ENCODE assay signal across 19 cellular contexts in the genomic region with DNA sequence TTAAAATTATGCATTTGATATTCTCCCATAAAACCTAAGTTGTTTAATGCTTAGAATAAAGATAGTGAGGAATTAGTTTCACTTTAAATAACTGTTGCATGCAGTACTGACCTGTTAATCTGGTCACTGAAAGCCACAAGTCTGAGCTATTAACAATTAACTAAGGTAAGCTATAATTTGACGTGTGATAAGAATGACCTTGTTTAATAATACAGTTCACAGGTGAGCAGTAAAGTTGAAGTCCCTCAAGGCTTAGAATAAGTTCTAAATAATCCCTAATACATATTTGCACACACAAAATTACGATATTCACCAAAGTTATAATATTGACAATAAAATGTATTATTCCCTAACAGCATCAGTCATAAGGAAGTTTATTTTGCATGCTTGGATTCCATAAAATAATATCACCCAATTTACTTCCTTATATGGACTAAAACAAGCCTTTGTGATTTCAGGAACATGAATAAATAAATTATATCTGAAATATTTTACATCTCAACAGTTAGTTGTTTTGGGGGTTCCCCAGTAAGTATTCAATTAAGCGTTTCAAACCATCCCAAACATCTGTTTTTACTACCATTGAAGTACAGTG.
DNase-seq lines count a peak whose midpoint lies in the region; ATAC-seq, FAIRE-seq and TF ChIP-seq lines count a peak whose summit lies in the region.
"Had no signal": no experiment of that assay in that cellular context is flagged by ENCODE, and none has a peak within 500 bp of the region (broad histone marks: within the 10 kb centered on the region; RNA-seq: fewer than 3 reads in every experiment).

No MANE protein-coding gene starts in this region.

- H3K27me3 ChIP-seq in MG63 = peaks cover 9% of the 10 kb centered on the region; the same call in 1 of the 2 replicates
- H3K27me3 ChIP-seq: BLaER1 had no signal

- ATAC-seq in A549 (no peak), mucosa of descending colon (peak; percentile 78), HG02798 (IDR thresholded peaks at IDR 0.05; ENCODE audit: poor library complexity, unreplicated experiment) (no peak), HG02759 (IDR thresholded peaks at IDR 0.05; ENCODE audit: unreplicated experiment) (no peak)
- ATAC-seq: CD8-positive, alpha-beta T cell; GM23338; HCT116; SK-N-SH treated with all-trans-retinoic acid at 6 μM for 48 hours had no signal

- no peak for TF ChIP-seq EP300 in A549 (IDR thresholded peaks at IDR 0.05)

- no peak for TF ChIP-seq RAD21 in A549 (conservative IDR thresholded peaks at IDR 0.05 in 1 of 2, IDR thresholded peaks at IDR 0.05 in 1 of 2)

- peak overlapping the region; percentile 29; the same call in 2 of the 3 replicates for H3K4me3 ChIP-seq in A549
- 0 out of 2 replicates have a peak overlapping the region, but pooled peaks have one; percentile 7 for H3K4me3 ChIP-seq in MG63
- peak overlapping the region; percentile 32 for H3K4me3 ChIP-seq in epithelial cell of proximal tubule (ENCODE audit: low read depth, low read length)
- no peak overlapping the region for H3K4me3 ChIP-seq in mucosa of descending colon
- H3K4me3 ChIP-seq: BLaER1, GM23338 had no signal

- WGBS in A549 (ENCODE audit: missing lambda C conversion rate) = 12% methylated on average over 3 of the region's 3 CpGs

- no peaks in the 10 kb centered on the region for H3K4me1 ChIP-seq in A549
- no peaks in the 10 kb centered on the region for H3K4me1 ChIP-seq in mucosa of descending colon (ENCODE audit: low read depth)
- H3K4me1 ChIP-seq: BLaER1 had no signal

- intact Hi-C loops in mucosa of descending colon (cut with DNase I, micrococcal nuclease) = no loop called here

- H3K36me3 ChIP-seq in MG63 = no peaks in the 10 kb centered on the region
- no peaks in the 10 kb centered on the region for H3K36me3 ChIP-seq in mucosa of descending colon (ENCODE audit: low read depth)
- H3K36me3 ChIP-seq: BLaER1 had no signal

- H3K27ac ChIP-seq in A549 = no peak overlapping the region
- H3K27ac ChIP-seq: BLaER1 had no signal

- H3K9me3 ChIP-seq in A549 (no peaks in the 10 kb centered on the region), MG63 (no peaks in the 10 kb centered on the region; the same call in 1 of the 2 replicates), mucosa of descending colon (no peaks in the 10 kb centered on the region)
- H3K9me3 ChIP-seq: BLaER1 had no signal

- no peak for FAIRE-seq in A549 (lab: Jason Lieb, UNC)

- DNase-seq in A549 (ENCODE audit: low read depth in 1 of 2, low spot score in 1 of 2) (no peak), MG63 (no peak), epithelial cell of proximal tubule (ENCODE audit: low read depth) (peak; percentile 10), mucosa of descending colon (no peak), EL (no peak), HPDE6-E6E7 (ENCODE audit: extremely low spot score) (no peak)
- DNase-seq: CD8-positive, alpha-beta T cell; DMS 273 treated with DMSO at 0.1 percent for 48 hours; MM.1S; NCI-H1105; NCI-H1694; NCI-H510A treated with DMSO at 0.1 percent for 48 hours; SHP77 treated with DMSO at 0.1 percent for 48 hours had no signal

- TF ChIP-seq POLR2A in A549 (IDR thresholded peaks at IDR 0.05; ENCODE audit: low read length) = no peak

- POLR2A ChIA-PET in A549 (lab: Yijun Ruan, JAX) = no interaction called here

- TF ChIP-seq CTCF in A549 (IDR thresholded peaks at IDR 0.05) = no peak
- TF ChIP-seq CTCF in epithelial cell of proximal tubule (conservative IDR thresholded peaks at IDR 0.05; ENCODE audit: low read depth, low read length) = no peak
- TF ChIP-seq CTCF in mucosa of descending colon (IDR thresholded peaks at IDR 0.05) = no peak

- peak overlapping the region; percentile 52 for H3K4me2 ChIP-seq in A549
- H3K4me2 ChIP-seq: BLaER1, GM23338 had no signal

- CTCF ChIA-PET in A549 (lab: Yijun Ruan, JAX) = interaction anchor here (1.2 kb wide), 1 partner anchor 10 kb away, joined by 3 read pairs; no protein-coding TSS in a partner anchor

TF ChIP-seq in A549, 52 proteins besides CTCF, POLR2A, EP300 and RAD21:
- TF ChIP-seq, protein P1, sequence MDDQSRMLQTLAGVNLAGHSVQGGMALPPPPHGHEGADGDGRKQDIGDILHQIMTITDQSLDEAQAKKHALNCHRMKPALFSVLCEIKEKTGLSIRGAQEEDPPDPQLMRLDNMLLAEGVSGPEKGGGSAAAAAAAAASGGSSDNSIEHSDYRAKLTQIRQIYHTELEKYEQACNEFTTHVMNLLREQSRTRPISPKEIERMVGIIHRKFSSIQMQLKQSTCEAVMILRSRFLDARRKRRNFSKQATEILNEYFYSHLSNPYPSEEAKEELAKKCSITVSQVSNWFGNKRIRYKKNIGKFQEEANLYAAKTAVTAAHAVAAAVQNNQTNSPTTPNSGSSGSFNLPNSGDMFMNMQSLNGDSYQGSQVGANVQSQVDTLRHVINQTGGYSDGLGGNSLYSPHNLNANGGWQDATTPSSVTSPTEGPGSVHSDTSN (IDR thresholded peaks at IDR 0.05) = no peak
- TF ChIP-seq, protein P2, sequence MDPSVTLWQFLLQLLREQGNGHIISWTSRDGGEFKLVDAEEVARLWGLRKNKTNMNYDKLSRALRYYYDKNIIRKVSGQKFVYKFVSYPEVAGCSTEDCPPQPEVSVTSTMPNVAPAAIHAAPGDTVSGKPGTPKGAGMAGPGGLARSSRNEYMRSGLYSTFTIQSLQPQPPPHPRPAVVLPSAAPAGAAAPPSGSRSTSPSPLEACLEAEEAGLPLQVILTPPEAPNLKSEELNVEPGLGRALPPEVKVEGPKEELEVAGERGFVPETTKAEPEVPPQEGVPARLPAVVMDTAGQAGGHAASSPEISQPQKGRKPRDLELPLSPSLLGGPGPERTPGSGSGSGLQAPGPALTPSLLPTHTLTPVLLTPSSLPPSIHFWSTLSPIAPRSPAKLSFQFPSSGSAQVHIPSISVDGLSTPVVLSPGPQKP (IDR thresholded peaks at IDR 0.05; ENCODE audit: low read depth, low read length) = no peak
- TF ChIP-seq HOXA7 (CRISPR knock-in tag; IDR thresholded peaks at IDR 0.05) (no peak), MAZ (IDR thresholded peaks at IDR 0.05; ENCODE audit: borderline replicate concordance, low read depth, low read length) (no peak), HOXB13 (CRISPR knock-in tag; IDR thresholded peaks at IDR 0.05; ENCODE audit: low read depth) (no peak), RFX5 (IDR thresholded peaks at IDR 0.05) (no peak), CHD4 (IDR thresholded peaks at IDR 0.05; ENCODE audit: borderline replicate concordance) (no peak), CEBPB (IDR thresholded peaks at IDR 0.05) (no peak), JUN (IDR thresholded peaks at IDR 0.05) (no peak), TFCP2L1 (CRISPR knock-in tag; IDR thresholded peaks at IDR 0.05) (no peak), ZC3H11A (IDR thresholded peaks at IDR 0.05) (no peak), NPAS2 (CRISPR knock-in tag; IDR thresholded peaks at IDR 0.05; ENCODE audit: borderline replicate concordance) (no peak)
- TF ChIP-seq, protein P3, sequence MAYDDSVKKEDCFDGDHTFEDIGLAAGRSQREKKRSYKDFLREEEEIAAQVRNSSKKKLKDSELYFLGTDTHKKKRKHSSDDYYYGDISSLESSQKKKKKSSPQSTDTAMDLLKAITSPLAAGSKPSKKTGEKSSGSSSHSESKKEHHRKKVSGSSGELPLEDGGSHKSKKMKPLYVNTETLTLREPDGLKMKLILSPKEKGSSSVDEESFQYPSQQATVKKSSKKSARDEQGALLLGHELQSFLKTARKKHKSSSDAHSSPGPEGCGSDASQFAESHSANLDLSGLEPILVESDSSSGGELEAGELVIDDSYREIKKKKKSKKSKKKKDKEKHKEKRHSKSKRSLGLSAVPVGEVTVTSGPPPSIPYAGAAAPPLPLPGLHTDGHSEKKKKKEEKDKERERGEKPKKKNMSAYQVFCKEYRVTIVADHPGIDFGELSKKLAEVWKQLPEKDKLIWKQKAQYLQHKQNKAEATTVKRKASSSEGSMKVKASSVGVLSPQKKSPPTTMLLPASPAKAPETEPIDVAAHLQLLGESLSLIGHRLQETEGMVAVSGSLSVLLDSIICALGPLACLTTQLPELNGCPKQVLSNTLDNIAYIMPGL (CRISPR knock-in tag; IDR thresholded peaks at IDR 0.05; ENCODE audit: borderline replicate concordance) = no peak
